ENCODE assay signal across 9 cellular contexts in the genomic region with DNA sequence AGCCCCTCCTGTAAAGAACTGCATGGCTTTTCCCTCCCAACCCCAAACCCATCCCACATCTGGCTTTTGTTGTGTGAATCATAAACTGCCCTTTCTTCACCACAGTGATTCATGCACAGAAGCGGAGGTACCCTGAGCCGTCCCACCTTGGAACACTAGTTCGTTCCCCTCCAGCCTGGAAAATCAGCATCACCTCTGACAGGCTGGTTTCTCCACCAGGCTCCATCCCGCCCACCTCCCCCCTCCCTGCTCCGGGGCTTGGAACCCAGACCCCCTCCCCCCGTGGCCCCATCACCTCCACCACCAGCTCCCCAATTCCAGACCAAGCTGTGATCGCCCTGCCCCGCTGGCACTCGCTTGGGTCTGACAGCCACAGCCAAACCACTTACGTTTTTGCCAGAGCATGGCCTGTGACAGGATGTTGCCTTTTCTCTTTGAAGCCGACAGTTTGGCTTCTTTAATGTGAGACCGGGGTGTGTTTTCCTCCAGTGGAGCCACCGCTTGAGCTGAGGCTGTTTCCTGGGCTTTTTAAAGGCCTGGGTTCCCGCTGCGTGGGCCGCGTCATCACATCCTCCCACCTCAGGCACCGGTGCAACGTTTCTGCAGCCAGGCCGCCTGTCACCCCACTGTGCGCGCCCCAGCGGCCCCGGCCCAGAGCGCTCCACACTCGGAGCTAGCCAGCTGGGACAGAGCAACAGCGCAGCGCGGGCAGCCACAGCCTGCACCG. TPM values are rescaled to one million over a fixed set of nuclear protein-coding genes. Genes with fewer than 3 reads are reported as not detected.
DNase-seq lines count a peak whose midpoint lies in the region; ATAC-seq and TF ChIP-seq lines count a peak whose summit lies in the region.
"Had no signal": no experiment of that assay in that cellular context is flagged by ENCODE, and none has a peak within 500 bp of the region (broad histone marks: within the 10 kb centered on the region; RNA-seq: fewer than 3 reads in every experiment).

A gene with protein sequence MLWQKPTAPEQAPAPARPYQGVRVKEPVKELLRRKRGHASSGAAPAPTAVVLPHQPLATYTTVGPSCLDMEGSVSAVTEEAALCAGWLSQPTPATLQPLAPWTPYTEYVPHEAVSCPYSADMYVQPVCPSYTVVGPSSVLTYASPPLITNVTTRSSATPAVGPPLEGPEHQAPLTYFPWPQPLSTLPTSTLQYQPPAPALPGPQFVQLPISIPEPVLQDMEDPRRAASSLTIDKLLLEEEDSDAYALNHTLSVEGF (minus strand): TSS at position 503 of the 727 bp plus-strand sequence. CDS start 98 bp downstream, at position 405.

- H3K36me3 ChIP-seq in naive thymus-derived CD4-positive, alpha-beta T cell (ENCODE audit: control insufficient read depth in 2 of 3, insufficient read depth in 3 of 3, low read length in 3 of 3): no peaks in the 10 kb centered on the region
- no peaks in the 10 kb centered on the region for H3K36me3 ChIP-seq in upper lobe of right lung
- H3K36me3 ChIP-seq: pancreas had no signal

- CTCF ChIA-PET in naive thymus-derived CD4-positive, alpha-beta T cell (lab: Charles Lee): interaction anchor here (0.9 kb wide), 1 partner anchor 67 kb away, joined by 5 read pairs; no protein-coding TSS in a partner anchor

- intact Hi-C loops in naive thymus-derived CD4-positive, alpha-beta T cell (cut with micrococcal nuclease): loop anchor here (1.0 to 10.0 kb wide), 11 partner anchors 33 to 1938 kb away; a partner anchor contains a TSS
- intact Hi-C loops in upper lobe of right lung (cut with DNase I): no loop called here

- no peak for TF ChIP-seq CTCF in upper lobe of right lung (IDR thresholded peaks at IDR 0.05)
- no peak for TF ChIP-seq CTCF in mesothelial cell of epicardium (IDR thresholded peaks at IDR 0.05; ENCODE audit: unreplicated experiment)

- peak within 1 kb of the TSS; percentile 85 to 99 (median 95) for H3K27ac Mint-ChIP-seq in naive thymus-derived CD4-positive, alpha-beta T cell
- H3K27ac Mint-ChIP-seq in mesothelial cell of epicardium: no peak within 1 kb of the TSS

- peak; percentile 5 for DNase-seq in EL
- peak; percentile 94 for DNase-seq in NAMALWA (ENCODE audit: low spot score)
- peak; percentile 74 for DNase-seq in activated naive CD4-positive, alpha-beta T cell treated with Interleukin-2 at 50 U/mL for 16 hours
- peak; percentile 36 to 87 (median 83) for DNase-seq in naive thymus-derived CD4-positive, alpha-beta T cell
- no peak for DNase-seq in upper lobe of right lung
- DNase-seq in mesothelial cell of epicardium (ENCODE audit: low spot score in 2 of 2, unreplicated experiment in 2 of 2): no peak
- DNase-seq in NCI-H146 (lab: John Stamatoyannopoulos, UW): no peak
- DNase-seq: pancreas had no signal

- no peaks in the 10 kb centered on the region for H3K36me3 Mint-ChIP-seq in naive thymus-derived CD4-positive, alpha-beta T cell
- H3K36me3 Mint-ChIP-seq in mesothelial cell of epicardium: no peaks in the 10 kb centered on the region

- peaks cover 7 to 50% (median 42%) of the 10 kb centered on the region in 7 donors for H3K4me1 Mint-ChIP-seq in naive thymus-derived CD4-positive, alpha-beta T cell
- H3K4me1 Mint-ChIP-seq in mesothelial cell of epicardium: no peaks in the 10 kb centered on the region

- ATAC-seq in GM21576 (IDR thresholded peaks at IDR 0.05; ENCODE audit: unreplicated experiment) (peak; percentile 58), upper lobe of right lung (peak; percentile 62)
- ATAC-seq in naive thymus-derived CD4-positive, alpha-beta T cell: peak; percentile 91

- peak within 1 kb of the TSS; percentile 58 for H3K27ac ChIP-seq in naive thymus-derived CD4-positive, alpha-beta T cell (ENCODE audit: low read depth, low read length)
- H3K27ac ChIP-seq in upper lobe of right lung: no peak within 1 kb of the TSS
- H3K27ac ChIP-seq: pancreas had no signal

- H3K4me3 ChIP-seq in naive thymus-derived CD4-positive, alpha-beta T cell (ENCODE audit: low read length): peak within 1 kb of the TSS; percentile 39
- no peak within 1 kb of the TSS for H3K4me3 ChIP-seq in upper lobe of right lung
- H3K4me3 ChIP-seq: pancreas had no signal

- POLR2A ChIA-PET in naive thymus-derived CD4-positive, alpha-beta T cell (lab: Charles Lee): interaction anchor here (0.8 to 1.4 kb wide), 5 partner anchors 8 to 949 kb away, joined by 3 to 9 read pairs (median 3); a partner anchor contains a TSS

- peaks cover 0 to 19% of the 10 kb centered on the region in 2 donors for H3K4me1 ChIP-seq in naive thymus-derived CD4-positive, alpha-beta T cell (ENCODE audit: control insufficient read depth in 2 of 2, insufficient read depth in 2 of 2, low read length in 2 of 2)
- no peaks in the 10 kb centered on the region for H3K4me1 ChIP-seq in upper lobe of right lung
- H3K4me1 ChIP-seq: pancreas had no signal

- no peaks in the 10 kb centered on the region for H3K9me3 ChIP-seq in naive thymus-derived CD4-positive, alpha-beta T cell (ENCODE audit: control insufficient read depth in 2 of 3, low read length in 3 of 3)
- H3K9me3 ChIP-seq in upper lobe of right lung: no peaks in the 10 kb centered on the region
- H3K9me3 ChIP-seq: pancreas had no signal

- H3K27me3 Mint-ChIP-seq in naive thymus-derived CD4-positive, alpha-beta T cell: peaks cover 0 to 3% (median 0%) of the 10 kb centered on the region in 5 donors
- no peaks in the 10 kb centered on the region for H3K27me3 Mint-ChIP-seq in mesothelial cell of epicardium (ENCODE audit: low read depth)

- no peaks in the 10 kb centered on the region for H3K9me3 Mint-ChIP-seq in naive thymus-derived CD4-positive, alpha-beta T cell
- no peaks in the 10 kb centered on the region for H3K9me3 Mint-ChIP-seq in mesothelial cell of epicardium

- H3K27me3 ChIP-seq in naive thymus-derived CD4-positive, alpha-beta T cell (ENCODE audit: control insufficient read depth in 2 of 2, insufficient read depth in 2 of 2, low read length in 2 of 2): no peaks in the 10 kb centered on the region
- no peaks in the 10 kb centered on the region for H3K27me3 ChIP-seq in upper lobe of right lung
- H3K27me3 ChIP-seq: pancreas had no signal

- H3K4me3 Mint-ChIP-seq in naive thymus-derived CD4-positive, alpha-beta T cell: peak within 1 kb of the TSS; percentile 73 to 89 (median 84)
- H3K4me3 Mint-ChIP-seq in mesothelial cell of epicardium: no peak within 1 kb of the TSS

RNA-seq across cellular contexts. Expression of the gene that starts here (rescaled TPM):
- 10 to 100 TPM in 1 of 5 experiments, 1 to 10 TPM in 3, under 1 TPM in 1; 0.57 to 11.3 (median 4.9) TPM for total RNA-seq in naive thymus-derived CD4-positive, alpha-beta T cell
- under 1 TPM; 0.45 to 0.53 TPM for polyA plus RNA-seq in naive thymus-derived CD4-positive, alpha-beta T cell
- total RNA-seq in upper lobe of right lung: 2.5 TPM
- total RNA-seq in mesothelial cell of epicardium: 0.25 TPM in 1 of 3 replicates, not detected in the others

Comparison
In these comparisons a context has a peak if more than half of its experiments do, and no peak if none do; other contexts are left out.
1. DNase-seq: peak in EL (single experiment), NAMALWA (single experiment), activated naive CD4-positive, alpha-beta T cell treated with Interleukin-2 at 50 U/mL for 16 hours (single experiment) and naive thymus-derived CD4-positive, alpha-beta T cell (9 of 9); none in upper lobe of right lung (single experiment), mesothelial cell of epicardium (0 of 2) and NCI-H146 (single experiment).
2. Peak in every context shown above with its lines, with median percentiles within 50 percentile points of each other: ATAC-seq.